30 cellular contexts compared by ENCODE assay signal in genomic region chr17:62715882-62716390, GRCh38.
"Had no signal": no experiment of that assay in that cellular context is flagged by ENCODE, and none has a peak within 500 bp of the region (broad histone marks: within the 10 kb centered on the region; RNA-seq: fewer than 3 reads in every experiment).

No MANE protein-coding gene starts in this region.

- ATAC-seq: activated T-cell treated with anti-CD3 and anti-CD28 coated beads, Interleukin-2, amount 50 U/mL, for 4 hours; gastroesophageal sphincter; left cardiac atrium; left ventricle myocardium superior; pancreas; right cardiac atrium; stimulated activated naive CD8-positive, alpha-beta T cell treated with anti-CD3 and anti-CD28 coated beads, Interleukin-15, Interleukin-2, amounts not matched to agents 100 U/mL and 50 U/mL, for 24 hours had no signal

- H3K4me1 Mint-ChIP-seq: activated CD4-positive, alpha-beta memory T cell treated with anti-CD3 and anti-CD28 coated beads, Interleukin-2, amount 10 ng/mL, durations not matched to agents 7 days and 5 days; activated CD4-positive, alpha-beta T cell treated with anti-CD3 and anti-CD28 coated beads, Interleukin-2, amount 10 ng/mL, durations not matched to agents 7 days and 5 days had no signal

- H3K4me2 ChIP-seq: hepatocyte had no signal

- H2AFZ ChIP-seq: hepatocyte had no signal

- H3K4me1 ChIP-seq: gastroesophageal sphincter, pancreas, transverse colon, uterus had no signal

- DNase-seq: activated CD4-positive, alpha-beta memory T cell treated with anti-CD3 and anti-CD28 coated beads, Interleukin-2, amount 10 ng/mL, durations not matched to agents 7 days and 5 days; activated CD4-positive, alpha-beta T cell treated with anti-CD3 and anti-CD28 coated beads, Interleukin-2, amount 10 ng/mL, durations not matched to agents 7 days and 5 days; activated CD4-positive, CD25-positive, alpha-beta regulatory T cell treated with anti-CD3 and anti-CD28 coated beads, Interleukin-2, amount 50 U/mL, for 72 hours; activated CD8-positive, alpha-beta memory T cell treated with anti-CD3 and anti-CD28 coated beads, Interleukin-2, amount 50 U/mL, for 48 hours; activated T-cell treated with anti-CD3 and anti-CD28 coated beads, Interleukin-2, amount 50 U/mL, for 4 hours; anterior cingulate cortex; effector memory CD4-positive, alpha-beta T cell; left cardiac atrium; left ventricle myocardium superior; nucleus accumbens; right cardiac atrium; spleen; stimulated activated naive CD8-positive, alpha-beta T cell treated with anti-CD3 and anti-CD28 coated beads, Interleukin-15, Interleukin-2, amounts not matched to agents 100 U/mL and 50 U/mL, for 24 hours; SW 1271; T1000; testis; transverse colon; uterus; WERI-Rb-1 had no signal

- H3K36me3 Mint-ChIP-seq: brain had no signal

- H3K27ac ChIP-seq: cardiac muscle cell, coronary artery, dorsolateral prefrontal cortex, gastroesophageal sphincter, hepatocyte, pancreas, spleen, testis, transverse colon, uterus, WERI-Rb-1 had no signal

- H3K4me3 ChIP-seq: cardiac muscle cell, coronary artery, dorsolateral prefrontal cortex, gastroesophageal sphincter, hepatocyte, pancreas, spleen, testis, transverse colon, uterus had no signal

- H3K9me3 Mint-ChIP-seq: activated CD4-positive, alpha-beta memory T cell treated with anti-CD3 and anti-CD28 coated beads, Interleukin-2, amount 10 ng/mL, durations not matched to agents 7 days and 5 days; activated T-cell treated with anti-CD3 and anti-CD28 coated beads, Interleukin-2, amount 50 U/mL, for 4 hours; activated T-helper 2 cell treated with anti-CD3 and anti-CD28 coated beads, Interferon-gamma antibody, Interleukin-2, Interleukin-4, amounts not matched to agents 10 μg/mL and 5 μg/mL and 100 μg/mL, durations not matched to agents 14 hours and 24 hours and 36 hours; T-helper 1 cell treated with Interleukin-12 subunit alpha and Interleukin-12 subunit beta and Interleukin-4 antibody, amounts not matched to agents 30 μg/mL and 1 μg/mL, for 36 hours had no signal

- H3K27ac Mint-ChIP-seq: activated CD4-positive, alpha-beta memory T cell treated with anti-CD3 and anti-CD28 coated beads, Interleukin-2, amount 10 ng/mL, durations not matched to agents 7 days and 5 days; activated CD4-positive, alpha-beta T cell treated with anti-CD3 and anti-CD28 coated beads, Interleukin-2, amount 10 ng/mL, durations not matched to agents 7 days and 5 days; activated naive CD8-positive, alpha-beta T cell; activated T-helper 2 cell treated with anti-CD3 and anti-CD28 coated beads, Interferon-gamma antibody, Interleukin-2, Interleukin-4, amounts not matched to agents 10 μg/mL and 5 μg/mL and 100 μg/mL, durations not matched to agents 14 hours and 24 hours and 36 hours; brain; nephron; T-helper 1 cell treated with Interleukin-12 subunit alpha and Interleukin-12 subunit beta and Interleukin-4 antibody, amounts not matched to agents 30 μg/mL and 1 μg/mL, for 36 hours had no signal

- H3K36me3 ChIP-seq: cardiac muscle cell, gastroesophageal sphincter, pancreas, spleen, transverse colon, uterus, WERI-Rb-1 had no signal

- H3K4me3 Mint-ChIP-seq: activated CD4-positive, alpha-beta memory T cell treated with anti-CD3 and anti-CD28 coated beads, Interleukin-2, amount 10 ng/mL, durations not matched to agents 7 days and 5 days; activated CD4-positive, alpha-beta T cell treated with anti-CD3 and anti-CD28 coated beads, Interleukin-2, amount 10 ng/mL, durations not matched to agents 7 days and 5 days; activated naive CD8-positive, alpha-beta T cell; activated T-cell treated with anti-CD3 and anti-CD28 coated beads, Interleukin-2, amount 50 U/mL, for 4 hours; brain; nephron; T-helper 1 cell treated with Interleukin-12 subunit alpha and Interleukin-12 subunit beta and Interleukin-4 antibody, amounts not matched to agents 30 μg/mL and 1 μg/mL, for 36 hours had no signal

- H3K27me3 Mint-ChIP-seq: activated naive CD8-positive, alpha-beta T cell had no signal

- H3K79me2 ChIP-seq: hepatocyte had no signal

- H3K9me3 ChIP-seq: gastroesophageal sphincter, pancreas, spleen, testis, transverse colon, uterus had no signal

- H3K27me3 ChIP-seq: cardiac muscle cell, dorsolateral prefrontal cortex, gastroesophageal sphincter, hepatocyte, pancreas, testis, uterus had no signal
